8 cellular contexts compared by ENCODE assay signal in genomic region chr1:29179641-29180184, GRCh38. TPM values are rescaled to one million over a fixed set of nuclear protein-coding genes. Genes with fewer than 3 reads are reported as not detected.
A peak's percentile ranks its signal among the peaks of the same experiment; 100 is the strongest.
DNase-seq lines count a peak whose midpoint lies in the region; ATAC-seq and TF ChIP-seq lines count a peak whose summit lies in the region.

No MANE protein-coding gene starts in this region.

- no peaks in the 10 kb centered on the region for H3K9me3 Mint-ChIP-seq in activated naive CD4-positive, alpha-beta T cell treated with anti-CD3 and anti-CD28 coated beads, Interleukin-2, amount 50 U/mL, for 24 hours

- H3K9me3 ChIP-seq in adrenal gland (replicated peaks in 1 of 3) = no peaks in the 10 kb centered on the region
- H3K9me3 ChIP-seq in liver (ENCODE audit: control insufficient read depth in 4 of 4, low read length in 3 of 4) = no peaks in the 10 kb centered on the region

- intact Hi-C loops in adrenal gland (cut with DNase I) = loop anchor here in 1 of 2 donors (10.0 kb wide), 1 partner anchor 295 kb away; no protein-coding TSS in a partner anchor

- H3K4me1 ChIP-seq in adrenal gland (replicated peaks in 1 of 2) (peaks cover 28 to 60% of the 10 kb centered on the region in 2 donors), liver (ENCODE audit: control insufficient read depth in 4 of 4, insufficient read depth in 4 of 4, low read length in 3 of 4) (peaks cover 16 to 47% (median 41%) of the 10 kb centered on the region in 4 donors), urinary bladder (ENCODE audit: insufficient read depth) (peaks cover 7% of the 10 kb centered on the region)

- TF ChIP-seq RAD21 in liver (IDR thresholded peaks at IDR 0.05) = peak; percentile 5 to 14

- no peaks in the 10 kb centered on the region for H3K27me3 Mint-ChIP-seq in activated naive CD4-positive, alpha-beta T cell treated with anti-CD3 and anti-CD28 coated beads, Interleukin-2, amount 50 U/mL, for 24 hours

- peak overlapping the region; percentile 99 for H3K9ac ChIP-seq in liver (ENCODE audit: low read depth in 1 of 2, low read length in 2 of 2)

- DNase-seq in activated naive CD4-positive, alpha-beta T cell treated with Interleukin-2 at 50 U/mL for 16 hours = no peak
- DNase-seq in adrenal gland (no peak), middle frontal gyrus (ENCODE audit: extremely low spot score, low spot score) (no peak), retina (no peak)

- TF ChIP-seq POLR2A in adrenal gland (IDR thresholded peaks at IDR 0.05) = no peak

- no peaks in the 10 kb centered on the region for H3K36me3 ChIP-seq in adrenal gland (replicated peaks in 1 of 2)
- peaks cover 0 to 2% (median 0%) of the 10 kb centered on the region in 4 donors for H3K36me3 ChIP-seq in liver (ENCODE audit: control insufficient read depth in 4 of 4, insufficient read depth in 3 of 4, low read depth in 1 of 4, low read length in 3 of 4)
- no peaks in the 10 kb centered on the region for H3K36me3 ChIP-seq in urinary bladder (ENCODE audit: insufficient read depth)

- WGBS in adrenal gland, 4 donors = 21 to 25% (median 24%) methylated on average over 4 of the region's 4 CpGs
- 4% methylated on average over 4 of the region's 4 CpGs for WGBS in liver
- whole genome bisulfite sequencing in urinary bladder = 16% methylated on average over 4 of the region's 4 CpGs

- H3K36me3 Mint-ChIP-seq in activated naive CD4-positive, alpha-beta T cell treated with anti-CD3 and anti-CD28 coated beads, Interleukin-2, amount 50 U/mL, for 24 hours = peaks cover 12% of the 10 kb centered on the region

- no peak for TF ChIP-seq CTCF in adrenal gland (IDR thresholded peaks at IDR 0.05)
- no peak for TF ChIP-seq CTCF in liver (IDR thresholded peaks at IDR 0.05; ENCODE audit: low read depth, low read length, missing input control)

- no peaks in the 10 kb centered on the region for H3K27me3 ChIP-seq in adrenal gland
- H3K27me3 ChIP-seq in liver (ENCODE audit: control insufficient read depth in 4 of 4, insufficient read depth in 4 of 4, low read length in 3 of 4) = no peaks in the 10 kb centered on the region

- peaks cover 61% of the 10 kb centered on the region for H3K4me1 Mint-ChIP-seq in activated naive CD4-positive, alpha-beta T cell treated with anti-CD3 and anti-CD28 coated beads, Interleukin-2, amount 50 U/mL, for 24 hours

- H3K27ac ChIP-seq in adrenal gland = peak overlapping the region in 3 of 5 donors; percentile 49 to 100 (median 58)
- peak overlapping the region; percentile 100 for H3K27ac ChIP-seq in liver (ENCODE audit: low read depth in 1 of 2, low read length in 2 of 2)
- H3K27ac ChIP-seq in urinary bladder (ENCODE audit: low read depth) = no peak overlapping the region

- H3K4me3 ChIP-seq in adrenal gland (peak overlapping the region in 2 of 4 donors; percentile 94 to 96), liver (ENCODE audit: low read depth in 1 of 3, low read length in 3 of 3) (peak overlapping the region; percentile 87 to 99 (median 95)), urinary bladder (ENCODE audit: low read depth, low read length) (peak overlapping the region; percentile 9)

- peak overlapping the region; percentile 95 for H3K4me3 Mint-ChIP-seq in activated naive CD4-positive, alpha-beta T cell treated with anti-CD3 and anti-CD28 coated beads, Interleukin-2, amount 50 U/mL, for 24 hours

- peak overlapping the region; percentile 99 for H3K27ac Mint-ChIP-seq in activated naive CD4-positive, alpha-beta T cell treated with anti-CD3 and anti-CD28 coated beads, Interleukin-2, amount 50 U/mL, for 24 hours

- no peak for ATAC-seq in GM19035 (IDR thresholded peaks at IDR 0.05; ENCODE audit: unreplicated experiment)

TF ChIP-seq in liver, 16 proteins besides CTCF, POLR2A, EP300 and RAD21:
- TF ChIP-seq MAX (IDR thresholded peaks at IDR 0.05) (peak; percentile 57), RXRA (IDR thresholded peaks at IDR 0.05) (peak; percentile 59 to 63), GABPA (IDR thresholded peaks at IDR 0.05 in 1 of 2, conservative IDR thresholded peaks at IDR 0.05 in 1 of 2) (no peak), SP1 (IDR thresholded peaks at IDR 0.05) (peak; percentile 58), HNF4G (IDR thresholded peaks at IDR 0.05) (peak; percentile 33), YY1 (IDR thresholded peaks at IDR 0.05) (peak; percentile 72), JUND (IDR thresholded peaks at IDR 0.05) (peak in 1 of 2 donors; percentile 23), FOXA1 (IDR thresholded peaks at IDR 0.05) (no peak), NR2F2 (IDR thresholded peaks at IDR 0.05) (no peak), FOXA2 (IDR thresholded peaks at IDR 0.05) (no peak), ATF3 (IDR thresholded peaks at IDR 0.05) (no peak), ZBTB33 (IDR thresholded peaks at IDR 0.05) (no peak), TAF1 (conservative IDR thresholded peaks at IDR 0.05) (peak; percentile 21), HNF4A (conservative IDR thresholded peaks at IDR 0.05) (peak; percentile 67 to 68), EGR1 (IDR thresholded peaks at IDR 0.05; ENCODE audit: low read depth in 2 of 2) (no peak), REST (IDR thresholded peaks at IDR 0.05) (no peak)

RNA-seq across cellular contexts. Expression of gene SRSF4, which starts 2.0 kb away (rescaled TPM):
- total RNA-seq in adrenal gland (10 to 100 TPM; 35.1 to 77.4 (median 51.1) TPM), liver (10 to 100 TPM; 26.3 to 45.8 TPM), urinary bladder (57.3 TPM)
- polyA plus RNA-seq in adrenal gland (100 to 1,000 TPM in 2 of 3 donors, 10 to 100 TPM in 1; 77.0 to 120 (median 118) TPM), liver (10 to 100 TPM; 24.0 to 34.1 TPM), urinary bladder (88.1 TPM)

RNA-seq across cellular contexts. Expression of gene MECR, which starts 51.0 kb away (rescaled TPM):
- 10 to 100 TPM; 26.1 to 53.1 (median 31.8) TPM for total RNA-seq in adrenal gland
- polyA plus RNA-seq in adrenal gland = 10 to 100 TPM; 27.4 to 49.0 (median 35.3) TPM
- total RNA-seq in liver = 10 to 100 TPM in 1 of 2 donors, 1 to 10 TPM in 1; 7.5 to 13.6 TPM
- polyA plus RNA-seq in liver = 10 to 100 TPM; 12.9 to 19.9 TPM
- total RNA-seq in urinary bladder = 17.0 TPM
- polyA plus RNA-seq in urinary bladder = 17.6 TPM

RNA-seq across cellular contexts. Expression of gene TMEM200B, which starts 56.0 kb away (rescaled TPM):
- 10 to 100 TPM in 2 of 8 donors, 1 to 10 TPM in 6; 1.8 to 13.3 (median 6.2) TPM for total RNA-seq in adrenal gland
- polyA plus RNA-seq in adrenal gland = 1 to 10 TPM; 1.8 to 3.3 (median 2.4) TPM
- 1 to 10 TPM in 1 of 2 donors, under 1 TPM in 1; 0.84 to 4.5 TPM for total RNA-seq in liver
- polyA plus RNA-seq in liver = 1 to 10 TPM; 1.2 to 1.9 TPM
- 20.4 TPM for total RNA-seq in urinary bladder
- 40.7 TPM for polyA plus RNA-seq in urinary bladder

RNA-seq across cellular contexts. Expression of gene PTPRU, which starts 56.6 kb away (rescaled TPM):
- total RNA-seq in adrenal gland (10 to 100 TPM in 3 of 8 donors, 1 to 10 TPM in 5; 5.3 to 14.4 (median 7.7) TPM), liver (10 to 100 TPM in 1 of 2 donors, 1 to 10 TPM in 1; 4.6 to 15.1 TPM), urinary bladder (11.7 TPM)
- polyA plus RNA-seq in adrenal gland (1 to 10 TPM; 1.4 to 9.3 (median 4.4) TPM), liver (1 to 10 TPM; 1.6 to 7.4 TPM), urinary bladder (17.1 TPM)
